Comparison of ENCODE assay signal across 19 cellular contexts in genomic region chr1:82731216-82731615, GRCh38.
"Had no signal": no experiment of that assay in that cellular context is flagged by ENCODE, and none has a peak within 500 bp of the region (broad histone marks: within the 10 kb centered on the region; RNA-seq: fewer than 3 reads in every experiment).

No MANE protein-coding gene starts in this region.

- DNase-seq: hippocampal formation; kidney; left colon; left lung; lower lobe of right lung; mammary epithelial cell; mesenchymal stem cell; naive B cell; natural killer cell; nephron progenitor cell; occipital lobe; psoas muscle; right lobe of liver; stimulated activated CD4-positive, alpha-beta T cell treated with anti-CD3 and anti-CD28 coated beads, Interleukin-1b, Interleukin-23, amount 100 ng/mL, for 48 hours; stimulated activated CD4-positive, alpha-beta T cell treated with anti-CD3 and anti-CD28 coated beads, Interleukin-4, amount 100 ng/mL, for 24 hours; stimulated activated naive CD4-positive, alpha-beta T cell; tibial artery; trophoblast cell; upper lobe of right lung had no signal
